8 cellular contexts compared by ENCODE assay signal in genomic region chr19:18290250-18291018, GRCh38. TPM values are rescaled to one million over a fixed set of nuclear protein-coding genes. Genes with fewer than 3 reads are reported as not detected.
DNase-seq lines count a peak whose midpoint lies in the region; ATAC-seq and TF ChIP-seq lines count a peak whose summit lies in the region.

No MANE protein-coding gene starts in this region.

- H3K4me1 Mint-ChIP-seq in Calu3 (ENCODE audit: low read depth, unreplicated experiment) (peaks cover 18% of the 10 kb centered on the region), glutamatergic neuron (ENCODE audit: low read depth, unreplicated experiment) (peaks cover 13% of the 10 kb centered on the region)

- peak overlapping the region; percentile 51 for H3K27ac Mint-ChIP-seq in Calu3 (ENCODE audit: unreplicated experiment)
- H3K27ac Mint-ChIP-seq in glutamatergic neuron (ENCODE audit: unreplicated experiment) = peak overlapping the region; percentile 33

- H3K36me3 Mint-ChIP-seq in Calu3 (ENCODE audit: insufficient read depth, unreplicated experiment) = peaks cover 13% of the 10 kb centered on the region
- peaks cover 4% of the 10 kb centered on the region for H3K36me3 Mint-ChIP-seq in glutamatergic neuron (ENCODE audit: unreplicated experiment)

- CTCF ChIA-PET in Calu3 (lab: Charles Lee) = no interaction called here

- H3K27me3 Mint-ChIP-seq in Calu3 (ENCODE audit: unreplicated experiment) (no peaks in the 10 kb centered on the region), glutamatergic neuron (ENCODE audit: unreplicated experiment) (peaks cover 8% of the 10 kb centered on the region)

- in situ Hi-C loops in KBM-7 (cut with MboI; ENCODE audit: low pct_unique_long_range_greater_than_20kb, low sequenced_read_pairs) = no loop called here

- H3K9me3 Mint-ChIP-seq in Calu3 (ENCODE audit: low read depth, unreplicated experiment) = no peaks in the 10 kb centered on the region
- peaks cover 7% of the 10 kb centered on the region for H3K9me3 Mint-ChIP-seq in glutamatergic neuron (ENCODE audit: unreplicated experiment)

- no peak overlapping the region for H3K4me3 Mint-ChIP-seq in Calu3 (ENCODE audit: low read depth, unreplicated experiment)
- H3K4me3 Mint-ChIP-seq in glutamatergic neuron (ENCODE audit: unreplicated experiment) = peak overlapping the region; percentile 66

- TF ChIP-seq CTCF in Calu3 (IDR thresholded peaks at IDR 0.05; ENCODE audit: unreplicated experiment) (no peak), glutamatergic neuron (IDR thresholded peaks at IDR 0.05; ENCODE audit: partially characterized antibody, unreplicated experiment) (no peak)

- BruUV-seq in Calu3 (replicated peaks; lab: Mats Ljungman, UMichigan) = no TSS peak

- intact Hi-C loops in Calu3 (cut with micrococcal nuclease; ENCODE audit: unreplicated experiment) = no loop called here

- no peak for ATAC-seq in GM21619 (IDR thresholded peaks at IDR 0.05; ENCODE audit: unreplicated experiment)
- no peak for ATAC-seq in HG03520 (IDR thresholded peaks at IDR 0.05; ENCODE audit: unreplicated experiment)
- no peak for ATAC-seq in GM21367 (IDR thresholded peaks at IDR 0.05; ENCODE audit: unreplicated experiment)

- DNase-seq in Calu3 (no peak), KBM-7 (peak; percentile 87), glutamatergic neuron (no peak)
- DNase-seq in activated CD8-positive, alpha-beta memory T cell treated with anti-CD3 and anti-CD28 coated beads, Interleukin-2, amount 50 U/mL, for 4 hours = peak; percentile 78
- DNase-seq in stimulated activated CD4-positive, alpha-beta T cell treated with anti-CD3 and anti-CD28 coated beads, Interleukin-4, amount 100 ng/mL, for 48 hours (ENCODE audit: low read depth in 2 of 2) = peak; percentile 85 to 95

RNA-seq across cellular contexts. Expression of gene JUND, which starts 9.0 kb away (rescaled TPM):
- total RNA-seq in Calu3 (2022) = 44.9 and 60.9 TPM in 2 replicates
- 341 TPM for total RNA-seq in glutamatergic neuron (ENCODE audit: unreplicated experiment)

RNA-seq across cellular contexts. Expression of gene IQCN, which starts 16.2 kb away (rescaled TPM):
- 1.5 and 1.6 TPM in 2 replicates for total RNA-seq in Calu3 (2022)
- 23.6 TPM for total RNA-seq in glutamatergic neuron (ENCODE audit: unreplicated experiment)

RNA-seq across cellular contexts. Expression of gene LSM4, which starts 32.4 kb away (rescaled TPM):
- total RNA-seq in Calu3 (2022) (111 and 115 TPM in 2 replicates), glutamatergic neuron (ENCODE audit: unreplicated experiment) (137 TPM)

RNA-seq across cellular contexts. Expression of gene PGPEP1, which starts 50.0 kb away (rescaled TPM):
- total RNA-seq in Calu3 (2022) (27.9 and 42.0 TPM in 2 replicates), glutamatergic neuron (ENCODE audit: unreplicated experiment) (25.6 TPM)

Comparison
In these comparisons a context has a peak if more than half of its experiments do, and no peak if none do; other contexts are left out.
1. DNase-seq: peak in KBM-7 (single experiment), activated CD8-positive, alpha-beta memory T cell treated with anti-CD3 and anti-CD28 coated beads, Interleukin-2, amount 50 U/mL, for 4 hours (single experiment) and stimulated activated CD4-positive, alpha-beta T cell treated with anti-CD3 and anti-CD28 coated beads, Interleukin-4, amount 100 ng/mL, for 48 hours (2 of 2); none in Calu3 (single experiment) and glutamatergic neuron (single experiment).